ENCODE assay signal across 1 cellular context in the genomic region with DNA sequence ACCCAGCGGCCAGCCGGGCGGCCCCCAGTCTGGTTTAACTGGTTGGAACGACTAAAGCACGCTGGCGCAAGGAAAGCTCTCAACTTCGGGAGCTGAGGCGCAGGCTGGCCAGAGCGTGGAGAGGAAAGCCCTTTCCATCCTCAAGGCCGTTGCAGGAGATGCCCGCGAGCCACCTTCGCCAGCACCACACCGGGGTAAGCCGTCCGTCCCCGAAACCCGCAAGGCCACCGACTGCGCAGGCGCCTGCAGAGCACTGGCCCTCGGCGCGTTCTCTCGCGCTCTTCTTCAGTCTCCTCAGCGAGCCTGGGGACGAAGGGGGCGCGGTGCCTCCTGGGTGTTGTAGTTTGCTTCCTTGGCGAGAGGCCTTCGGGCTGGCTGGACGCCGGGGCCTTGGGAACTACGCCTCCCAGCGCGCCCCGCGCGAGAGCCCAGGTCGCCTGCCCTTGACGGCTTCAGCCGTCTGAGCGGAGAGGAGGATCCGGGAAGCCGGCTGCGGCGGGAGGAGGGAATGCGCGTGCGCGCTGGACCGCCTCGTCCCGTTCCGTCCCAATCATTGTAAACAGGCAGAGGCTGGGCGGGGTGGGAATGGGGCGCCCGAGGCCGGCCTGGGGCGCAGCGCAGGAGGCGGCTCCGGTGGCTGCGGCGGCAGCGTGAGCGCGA.
TF ChIP-seq lines count a peak whose summit lies in the region.

A gene (plus strand): TSS at position 531 of the 660 bp plus-strand sequence. CDS start 37,533 bp downstream, outside the sequence.

TF ChIP-seq in WTC11, 78 proteins besides CTCF, POLR2A, EP300 and RAD21 (continued from another document):
- TF ChIP-seq, protein P1, sequence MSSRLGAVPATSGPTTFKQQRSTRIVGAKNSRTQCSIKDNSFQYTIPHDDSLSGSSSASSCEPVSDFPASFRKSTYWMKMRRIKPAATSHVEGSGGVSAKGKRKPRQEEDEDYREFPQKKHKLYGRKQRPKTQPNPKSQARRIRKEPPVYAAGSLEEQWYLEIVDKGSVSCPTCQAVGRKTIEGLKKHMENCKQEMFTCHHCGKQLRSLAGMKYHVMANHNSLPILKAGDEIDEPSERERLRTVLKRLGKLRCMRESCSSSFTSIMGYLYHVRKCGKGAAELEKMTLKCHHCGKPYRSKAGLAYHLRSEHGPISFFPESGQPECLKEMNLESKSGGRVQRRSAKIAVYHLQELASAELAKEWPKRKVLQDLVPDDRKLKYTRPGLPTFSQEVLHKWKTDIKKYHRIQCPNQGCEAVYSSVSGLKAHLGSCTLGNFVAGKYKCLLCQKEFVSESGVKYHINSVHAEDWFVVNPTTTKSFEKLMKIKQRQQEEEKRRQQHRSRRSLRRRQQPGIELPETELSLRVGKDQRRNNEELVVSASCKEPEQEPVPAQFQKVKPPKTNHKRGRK (CRISPR knock-in tag; IDR thresholded peaks at IDR 0.05; ENCODE audit: borderline replicate concordance) = no peak
- TF ChIP-seq, protein P2, sequence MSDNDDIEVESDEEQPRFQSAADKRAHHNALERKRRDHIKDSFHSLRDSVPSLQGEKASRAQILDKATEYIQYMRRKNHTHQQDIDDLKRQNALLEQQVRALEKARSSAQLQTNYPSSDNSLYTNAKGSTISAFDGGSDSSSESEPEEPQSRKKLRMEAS (CRISPR knock-in tag; IDR thresholded peaks at IDR 0.05) = peak; percentile 75; the same call in 1 of the 2 replicates
- TF ChIP-seq IRF2 (CRISPR knock-in tag; IDR thresholded peaks at IDR 0.05; ENCODE audit: borderline replicate concordance, low read depth) (no peak), ZNF121 (CRISPR knock-in tag; IDR thresholded peaks at IDR 0.05) (no peak)
